Comparison of ENCODE assay signal across 8 cellular contexts in the genomic region with DNA sequence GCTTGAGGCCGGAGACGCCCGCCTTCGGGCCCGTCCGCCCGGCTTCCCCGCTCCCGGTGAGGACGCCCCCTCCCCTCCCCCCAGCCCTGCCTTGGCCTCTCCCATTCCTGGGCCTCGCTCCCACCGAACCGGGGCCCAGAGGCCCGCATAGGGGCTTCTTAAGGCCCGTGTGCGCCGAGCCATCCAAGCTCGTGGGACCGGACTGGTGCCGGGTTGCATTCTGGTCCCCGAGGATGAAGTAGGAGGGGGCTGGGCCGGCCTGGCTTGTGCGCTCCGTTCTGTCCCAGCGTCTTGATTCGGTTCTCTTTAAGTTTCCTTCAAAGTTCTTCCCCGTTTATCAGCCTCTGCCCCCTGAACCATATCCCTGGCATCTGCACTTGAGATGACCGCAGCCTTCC.
DNase-seq lines count a peak whose midpoint lies in the region; ATAC-seq, FAIRE-seq and TF ChIP-seq lines count a peak whose summit lies in the region.

No MANE protein-coding gene starts in this region.

- peak overlapping the region; percentile 98 for H3K4me3 Mint-ChIP-seq in nephron progenitor cell

- peaks cover 15% of the 10 kb centered on the region for H3K27me3 Mint-ChIP-seq in nephron progenitor cell (ENCODE audit: low read depth, poor library complexity)

- no peak for DNase-seq in coronary artery (ENCODE audit: low spot score)
- no peak for DNase-seq in nephron progenitor cell
- DNase-seq in T-helper 9 cell, result no peak
- DNase-seq in H54 (ENCODE audit: insufficient read length, low spot score), result no peak

- TF ChIP-seq CTCF in coronary artery (IDR thresholded peaks at IDR 0.05), result no peak
- no peak for TF ChIP-seq CTCF in nephron progenitor cell (IDR thresholded peaks at IDR 0.05)

- H3K36me3 Mint-ChIP-seq in nephron progenitor cell (ENCODE audit: low read depth), result peaks cover 34% of the 10 kb centered on the region

- peak overlapping the region; percentile 95 for H3K4me3 ChIP-seq in coronary artery

- TF ChIP-seq POLR2A in H54 (IDR thresholded peaks at IDR 0.05; ENCODE audit: low read depth, low read length), result no peak

- H3K4me1 Mint-ChIP-seq in nephron progenitor cell, result peaks cover 60% of the 10 kb centered on the region

- H3K27ac ChIP-seq in KOPT-K1 (ENCODE audit: low read depth, low read length, poor library complexity, severe bottlenecking), result peak overlapping the region; percentile 76
- peak overlapping the region; percentile 91 to 98 for H3K27ac ChIP-seq in coronary artery

- no peaks in the 10 kb centered on the region for H3K9me3 ChIP-seq in KOPT-K1 (ENCODE audit: insufficient read depth, low read length, poor library complexity, severe bottlenecking)

- H3K27ac Mint-ChIP-seq in nephron progenitor cell, result peak overlapping the region; percentile 85

- H3K36me3 ChIP-seq in KOPT-K1 (ENCODE audit: insufficient read depth, low read length), result peaks cover 45% of the 10 kb centered on the region

- no peak for FAIRE-seq in H54 (lab: Jason Lieb, UNC)

- no peaks in the 10 kb centered on the region for H3K9me3 Mint-ChIP-seq in nephron progenitor cell

- ATAC-seq in GM19452 (IDR thresholded peaks at IDR 0.05; ENCODE audit: unreplicated experiment), result peak; percentile 11
- ATAC-seq in GM18868 (IDR thresholded peaks at IDR 0.05; ENCODE audit: unreplicated experiment), result no peak
- ATAC-seq in HG02981 (IDR thresholded peaks at IDR 0.05; ENCODE audit: unreplicated experiment), result no peak
